Comparison of ENCODE assay signal across 35 cellular contexts in genomic region chr4:71125137-71125536, GRCh38.
"Had no signal": no experiment of that assay in that cellular context is flagged by ENCODE, and none has a peak within 500 bp of the region (broad histone marks: within the 10 kb centered on the region; RNA-seq: fewer than 3 reads in every experiment).

No MANE protein-coding gene starts in this region.

- H3K4me3 ChIP-seq: adrenal gland, body of pancreas, breast epithelium had no signal

- H3K9me3 Mint-ChIP-seq: activated CD4-positive, alpha-beta memory T cell treated with anti-CD3 and anti-CD28 coated beads for 36 hours; activated CD4-positive, alpha-beta T cell treated with anti-CD3 and anti-CD28 coated beads, Interleukin-2, amount 10 ng/mL, durations not matched to agents 24 days and 14 days; activated CD8-positive, alpha-beta T cell treated with anti-CD3 and anti-CD28 coated beads for 36 hours; activated naive CD4-positive, alpha-beta T cell treated with anti-CD3 and anti-CD28 coated beads for 36 hours; activated naive CD4-positive, alpha-beta T cell treated with anti-CD3 and anti-CD28 coated beads, Interleukin-2, amount 50 U/mL, for 72 hours; activated naive CD8-positive, alpha-beta T cell treated with anti-CD3 and anti-CD28 coated beads for 36 hours; activated T-cell treated with anti-CD3 and anti-CD28 coated beads, Interleukin-2, amount 50 U/mL, for 4 hours; activated T-helper 1 cell treated with anti-CD3 and anti-CD28 coated beads, Interleukin-12 subunit alpha, Interleukin-12 subunit beta, Interleukin-2, Interleukin-4 antibody, amounts not matched to agents 30 ng/mL and 10 ng/mL and 1 ng/mL, durations not matched to agents 14 hours and 24 hours and 36 hours; activated T-helper 17 cell treated with anti-CD3 and anti-CD28 coated beads, Interleukin-2, amount 50 U/mL, for 72 hours; T-helper 2 cell treated with Interferon-gamma antibody and Interleukin-4, amounts not matched to agents 5 μg/mL and 100 μg/mL, for 36 hours had no signal

- H3K4me1 ChIP-seq: adrenal gland, body of pancreas, breast epithelium had no signal

- H3K27ac ChIP-seq: adrenal gland, body of pancreas, brain microvascular endothelial cell, breast epithelium, VCaP had no signal

- H3K36me3 ChIP-seq: adrenal gland, brain microvascular endothelial cell, breast epithelium had no signal

- H3K27me3 Mint-ChIP-seq: activated CD8-positive, alpha-beta T cell treated with anti-CD3 and anti-CD28 coated beads for 36 hours; activated naive CD8-positive, alpha-beta T cell treated with anti-CD3 and anti-CD28 coated beads for 36 hours had no signal

- H3K36me3 Mint-ChIP-seq: activated CD4-positive, alpha-beta memory T cell treated with anti-CD3 and anti-CD28 coated beads for 36 hours; activated naive CD4-positive, alpha-beta T cell treated with anti-CD3 and anti-CD28 coated beads, Interleukin-2, amount 50 U/mL, for 72 hours; activated naive CD8-positive, alpha-beta T cell treated with anti-CD3 and anti-CD28 coated beads for 36 hours had no signal

- ATAC-seq: activated CD8-positive, alpha-beta T cell treated with anti-CD3 and anti-CD28 coated beads for 36 hours; activated naive CD4-positive, alpha-beta T cell treated with anti-CD3 and anti-CD28 coated beads, Interleukin-2, amount 50 U/mL, for 72 hours; activated T-cell treated with anti-CD3 and anti-CD28 coated beads, Interleukin-2, amount 50 U/mL, for 4 hours; activated T-cell treated with anti-CD3 and anti-CD28 coated beads, Interleukin-2, amount 50 U/mL, for 72 hours; activated T-helper 17 cell treated with anti-CD3 and anti-CD28 coated beads, Interleukin-2, amount 50 U/mL, for 72 hours; body of pancreas had no signal

- H3K27me3 ChIP-seq: adrenal gland, body of pancreas, brain microvascular endothelial cell, breast epithelium had no signal

- H3K27ac Mint-ChIP-seq: activated B cell treated with CpG ODN at 0.5 μM for 24 hours; activated CD4-positive, alpha-beta memory T cell treated with anti-CD3 and anti-CD28 coated beads for 36 hours; activated CD4-positive, alpha-beta T cell treated with anti-CD3 and anti-CD28 coated beads, Interleukin-2, amount 10 ng/mL, durations not matched to agents 24 days and 14 days; activated CD8-positive, alpha-beta T cell treated with anti-CD3 and anti-CD28 coated beads for 36 hours; activated naive CD4-positive, alpha-beta T cell treated with anti-CD3 and anti-CD28 coated beads for 36 hours; activated naive CD4-positive, alpha-beta T cell treated with anti-CD3 and anti-CD28 coated beads, Interleukin-2, amount 50 U/mL, for 72 hours; activated naive CD8-positive, alpha-beta T cell treated with anti-CD3 and anti-CD28 coated beads for 36 hours; activated T-cell treated with anti-CD3 and anti-CD28 coated beads, Interleukin-2, amount 50 U/mL, for 72 hours; activated T-helper 1 cell treated with anti-CD3 and anti-CD28 coated beads, Interleukin-12 subunit alpha, Interleukin-12 subunit beta, Interleukin-2, Interleukin-4 antibody, amounts not matched to agents 30 ng/mL and 10 ng/mL and 1 ng/mL, durations not matched to agents 14 hours and 24 hours and 36 hours; activated T-helper 17 cell treated with anti-CD3 and anti-CD28 coated beads, Interleukin-2, amount 50 U/mL, for 72 hours; T-helper 1 cell treated with Interleukin-12 subunit alpha and Interleukin-12 subunit beta and Interleukin-4 antibody, amounts not matched to agents 30 μg/mL and 1 μg/mL, for 36 hours; T-helper 2 cell treated with Interferon-gamma antibody and Interleukin-4, amounts not matched to agents 5 μg/mL and 100 μg/mL, for 36 hours had no signal

- DNase-seq: activated B cell treated with CpG ODN at 0.5 μM for 24 hours; activated CD4-positive, alpha-beta memory T cell treated with anti-CD3 and anti-CD28 coated beads for 36 hours; activated CD4-positive, alpha-beta T cell treated with anti-CD3 and anti-CD28 coated beads for 4 hours; activated CD4-positive, alpha-beta T cell treated with anti-CD3 and anti-CD28 coated beads, Interleukin-2, amount 10 ng/mL, durations not matched to agents 24 days and 14 days; activated CD4-positive, alpha-beta T cell treated with anti-CD3 and anti-CD28 coated beads, Interleukin-2, amount 50 U/mL, for 1 hour; activated CD4-positive, alpha-beta T cell treated with anti-CD3 and anti-CD28 coated beads, Interleukin-2, amount 50 U/mL, for 4 hours; activated CD4-positive, CD25-positive, alpha-beta regulatory T cell treated with anti-CD3 and anti-CD28 coated beads, Interleukin-2, amount 50 U/mL, for 72 hours; activated CD8-positive, alpha-beta memory T cell treated with anti-CD3 and anti-CD28 coated beads, Interleukin-2, amount 50 U/mL, for 4 hours; activated CD8-positive, alpha-beta T cell treated with anti-CD3 and anti-CD28 coated beads for 36 hours; activated effector memory CD4-positive, alpha-beta T cell treated with anti-CD3 and anti-CD28 coated beads, Interleukin-2, amount 50 U/mL, for 16 hours; activated gamma-delta T cell treated with Interleukin-2 at 50 U/mL for 16 hours; activated naive CD4-positive, alpha-beta T cell; activated naive CD4-positive, alpha-beta T cell treated with anti-CD3 and anti-CD28 coated beads for 36 hours; activated naive CD4-positive, alpha-beta T cell treated with anti-CD3 and anti-CD28 coated beads, Interleukin-2, amount 50 U/mL, for 16 hours; activated naive CD8-positive, alpha-beta T cell treated with anti-CD3 and anti-CD28 coated beads for 36 hours; activated T-cell treated with anti-CD3 and anti-CD28 coated beads for 4 hours; activated T-cell treated with anti-CD3 and anti-CD28 coated beads, Interleukin-2, amount 50 U/mL, for 1 hour; activated T-cell treated with anti-CD3 and anti-CD28 coated beads, Interleukin-2, amount 50 U/mL, for 4 hours; activated T-cell treated with anti-CD3 and anti-CD28 coated beads, Interleukin-2, amount 50 U/mL, for 72 hours; adrenal gland; amniotic stem cell; aorta; body of pancreas; brain microvascular endothelial cell; caudate nucleus; T-helper 1 cell; T-helper 2 cell; T-helper 9 cell had no signal

- H3K4me1 Mint-ChIP-seq: activated B cell treated with CpG ODN at 0.5 μM for 24 hours; activated CD4-positive, alpha-beta T cell treated with anti-CD3 and anti-CD28 coated beads, Interleukin-2, amount 10 ng/mL, durations not matched to agents 24 days and 14 days; activated T-helper 17 cell treated with anti-CD3 and anti-CD28 coated beads, Interleukin-2, amount 50 U/mL, for 72 hours had no signal

- H3K9me3 ChIP-seq: adrenal gland, body of pancreas had no signal

- H3K4me3 Mint-ChIP-seq: activated B cell treated with CpG ODN at 0.5 μM for 24 hours; activated CD4-positive, alpha-beta memory T cell treated with anti-CD3 and anti-CD28 coated beads for 36 hours; activated CD4-positive, alpha-beta T cell treated with anti-CD3 and anti-CD28 coated beads, Interleukin-2, amount 10 ng/mL, durations not matched to agents 24 days and 14 days; activated CD8-positive, alpha-beta T cell treated with anti-CD3 and anti-CD28 coated beads for 36 hours; activated naive CD4-positive, alpha-beta T cell treated with anti-CD3 and anti-CD28 coated beads for 36 hours; activated naive CD8-positive, alpha-beta T cell treated with anti-CD3 and anti-CD28 coated beads for 36 hours; activated T-cell treated with anti-CD3 and anti-CD28 coated beads, Interleukin-2, amount 50 U/mL, for 4 hours; activated T-cell treated with anti-CD3 and anti-CD28 coated beads, Interleukin-2, amount 50 U/mL, for 72 hours; activated T-helper 1 cell treated with anti-CD3 and anti-CD28 coated beads, Interleukin-12 subunit alpha, Interleukin-12 subunit beta, Interleukin-2, Interleukin-4 antibody, amounts not matched to agents 30 ng/mL and 10 ng/mL and 1 ng/mL, durations not matched to agents 14 hours and 24 hours and 36 hours; activated T-helper 17 cell treated with anti-CD3 and anti-CD28 coated beads, Interleukin-2, amount 50 U/mL, for 72 hours; T-helper 1 cell treated with Interleukin-12 subunit alpha and Interleukin-12 subunit beta and Interleukin-4 antibody, amounts not matched to agents 30 μg/mL and 1 μg/mL, for 36 hours; T-helper 2 cell treated with Interferon-gamma antibody and Interleukin-4, amounts not matched to agents 5 μg/mL and 100 μg/mL, for 36 hours had no signal
